Comparison of ENCODE assay signal across 8 cellular contexts in the genomic region with DNA sequence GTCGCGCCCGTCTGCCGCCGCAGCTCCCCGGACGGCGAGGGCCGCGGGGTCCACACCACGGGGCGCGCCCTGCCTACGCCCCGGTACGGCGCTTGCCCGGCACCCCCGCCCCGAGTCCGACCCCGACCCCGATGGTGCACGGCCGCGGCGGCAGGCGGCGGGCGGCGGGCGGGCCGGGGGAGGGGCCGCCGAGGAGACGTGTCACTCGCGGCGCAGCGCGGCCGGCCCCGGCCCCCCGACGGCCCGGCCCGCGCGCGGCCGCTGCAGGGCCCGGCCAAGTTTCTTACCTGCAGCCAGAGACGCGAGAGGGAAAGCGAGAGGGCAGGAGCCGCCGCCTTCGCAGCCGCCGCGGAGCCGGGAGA. TPM values are rescaled to one million over a fixed set of nuclear protein-coding genes. Genes with fewer than 3 reads are reported as not detected.
DNase-seq lines count a peak whose midpoint lies in the region; ATAC-seq and TF ChIP-seq lines count a peak whose summit lies in the region.

No MANE protein-coding gene starts in this region.

- H2AK5ac ChIP-seq in mesenchymal stem cell (ENCODE audit: low read length, severe bottlenecking), result no peak overlapping the region

- H3K9me3 ChIP-seq in adrenal gland (replicated peaks in 1 of 3) (no peaks in the 10 kb centered on the region), mesenchymal stem cell (ENCODE audit: control insufficient read depth, low read length) (peaks cover 7% of the 10 kb centered on the region)

- H2AFZ ChIP-seq in mesenchymal stem cell (ENCODE audit: low read depth, low read length), result no peak overlapping the region

- intact Hi-C loops in adrenal gland (cut with DNase I), result loop anchor here in 1 of 2 donors (5.0 kb wide), 1 partner anchor 216 kb away; no protein-coding TSS in a partner anchor

- peak overlapping the region; percentile 90 for H4K91ac ChIP-seq in mesenchymal stem cell (ENCODE audit: low read length)

- peak overlapping the region; percentile 96 to 97 for H3K4ac ChIP-seq in mesenchymal stem cell (ENCODE audit: low read depth in 1 of 2, low read length in 2 of 2)

- DNase-seq in activated gamma-delta T cell treated with Interleukin-2 at 50 U/mL for 16 hours (peak; percentile 6), activated gamma-delta T cell (lab: John Stamatoyannopoulos, UW) (no peak), adrenal gland (no peak), mesenchymal stem cell (no peak), GM20000 (ENCODE audit: low spot score) (no peak), NCI-H510A (lab: John Stamatoyannopoulos, UW) (no peak), SW480 (ENCODE audit: low spot score) (no peak)

- peak overlapping the region in 1 of 2 experiments; percentile 34 for H3K23ac ChIP-seq in mesenchymal stem cell (ENCODE audit: low read length in 2 of 2)

- no peak for TF ChIP-seq CTCF in adrenal gland (IDR thresholded peaks at IDR 0.05)
- TF ChIP-seq CTCF in GM20000 (IDR thresholded peaks at IDR 0.05; ENCODE audit: extremely low read depth, missing control alignments), result no peak

- peak overlapping the region; percentile 68 to 94 for H3K14ac ChIP-seq in mesenchymal stem cell (ENCODE audit: low read length in 2 of 2)

- peak overlapping the region; percentile 30 for H3K4me2 ChIP-seq in mesenchymal stem cell (ENCODE audit: low read length, poor library complexity, severe bottlenecking)

- WGBS in adrenal gland, 4 donors, result 0 to 1% (median 1%) methylated on average over 11 to 62 of the region's 62 CpGs; no CpG with 5 or more reads in 1 of the 4 donors
- WGBS in mesenchymal stem cell, result 0% methylated on average over 44 of the region's 62 CpGs

- peak overlapping the region; percentile 88 for H4K8ac ChIP-seq in mesenchymal stem cell (ENCODE audit: low read length)

- no peaks in the 10 kb centered on the region for H3K79me1 ChIP-seq in mesenchymal stem cell (replicated peaks; ENCODE audit: low read length, poor library complexity, severe bottlenecking)

- H2BK15ac ChIP-seq in mesenchymal stem cell (ENCODE audit: low read depth, poor library complexity, severe bottlenecking), result peak overlapping the region; percentile 93

- H3K9ac ChIP-seq in mesenchymal stem cell (ENCODE audit: low read length), result peak overlapping the region; percentile 98

- peaks cover 0 to 11% of the 10 kb centered on the region in 2 donors for H3K36me3 ChIP-seq in adrenal gland (replicated peaks in 1 of 2)
- H3K36me3 ChIP-seq in mesenchymal stem cell (ENCODE audit: control insufficient read depth in 1 of 2, insufficient read depth in 2 of 2, low read depth in 1 of 2, low read length in 2 of 2), result peaks cover 5 to 30% of the 10 kb centered on the region in 2 experiments

- H3K4me3 ChIP-seq in adrenal gland (peak overlapping the region in 3 of 4 donors; percentile 38 to 93 (median 58)), mesenchymal stem cell (ENCODE audit: insufficient read depth in 1 of 2, low read depth in 1 of 2, low read length in 2 of 2) (peak overlapping the region; percentile 78 to 99)

- peak overlapping the region; percentile 93 for H2BK120ac ChIP-seq in mesenchymal stem cell (ENCODE audit: low read depth, low read length)

- no peaks in the 10 kb centered on the region for H3K27me3 ChIP-seq in adrenal gland
- peaks cover 23 to 35% of the 10 kb centered on the region in 2 experiments for H3K27me3 ChIP-seq in mesenchymal stem cell (ENCODE audit: control insufficient read depth in 1 of 2, insufficient read depth in 1 of 2, low read length in 2 of 2)

- H3K27ac ChIP-seq in adrenal gland (peak overlapping the region; percentile 42 to 100 (median 95)), mesenchymal stem cell (ENCODE audit: low read length, poor library complexity, severe bottlenecking) (peak overlapping the region; percentile 53)

- H3K18ac ChIP-seq in mesenchymal stem cell (ENCODE audit: low read depth in 1 of 2, low read length in 2 of 2), result peak overlapping the region; percentile 92 to 95

- H2BK5ac ChIP-seq in mesenchymal stem cell (ENCODE audit: low read depth, low read length, poor library complexity, severe bottlenecking), result peak overlapping the region; percentile 84

- H3K4me1 ChIP-seq in adrenal gland (replicated peaks in 1 of 2) (peaks cover 12 to 25% of the 10 kb centered on the region in 2 donors), mesenchymal stem cell (ENCODE audit: control insufficient read depth, insufficient read depth, low read depth, low read length) (peaks cover 12% of the 10 kb centered on the region)

- peak; percentile 3 for ATAC-seq in HG03103 (IDR thresholded peaks at IDR 0.05; ENCODE audit: low read depth, unreplicated experiment)

- H2BK12ac ChIP-seq in mesenchymal stem cell (ENCODE audit: low read length in 2 of 2), result no peak overlapping the region

- TF ChIP-seq POLR2A in adrenal gland (IDR thresholded peaks at IDR 0.05), result no peak

RNA-seq across cellular contexts. Expression of a gene that starts 0.3 kb away (rescaled TPM):
- total RNA-seq in adrenal gland, result 100 to 1,000 TPM in 6 of 8 donors, 10 to 100 TPM in 2; 78.0 to 261 (median 131) TPM
- 100 to 1,000 TPM; 107 to 168 (median 125) TPM for polyA plus RNA-seq in adrenal gland
- 209 TPM for polyA plus RNA-seq in mesenchymal stem cell (2013, experiment 1 of 2)
- 195 TPM for polyA plus RNA-seq in mesenchymal stem cell (2013, experiment 2 of 2)

RNA-seq across cellular contexts. Expression of a gene that starts 18.0 kb away (rescaled TPM):
- not detected for total RNA-seq in adrenal gland
- not detected for polyA plus RNA-seq in adrenal gland
- not detected for polyA plus RNA-seq in mesenchymal stem cell (2013, experiment 1 of 2)
- not detected for polyA plus RNA-seq in mesenchymal stem cell (2013, experiment 2 of 2)
